Comparison of ENCODE assay signal across 16 cellular contexts in genomic region chr1:207009945-207010344, GRCh38. TPM values are rescaled to one million over a fixed set of nuclear protein-coding genes. Genes with fewer than 3 reads are reported as not detected.
"Had no signal": no experiment of that assay in that cellular context is flagged by ENCODE, and none has a peak within 500 bp of the region (broad histone marks: within the 10 kb centered on the region; RNA-seq: fewer than 3 reads in every experiment).

No MANE protein-coding gene starts in this region.

- H3K36me3 ChIP-seq: esophagus muscularis mucosa, left ventricle myocardium inferior, sigmoid colon had no signal

- H3K36me3 Mint-ChIP-seq: activated naive CD8-positive, alpha-beta T cell; naive thymus-derived CD4-positive, alpha-beta T cell had no signal

- ATAC-seq: activated T-cell treated with anti-CD3 and anti-CD28 coated beads, Interleukin-2, amount 50 U/mL, for 4 hours; naive thymus-derived CD4-positive, alpha-beta T cell; psoas muscle had no signal

- H3K4me1 ChIP-seq: psoas muscle had no signal

- DNase-seq: activated gamma-delta T cell; activated T-cell treated with anti-CD3 and anti-CD28 coated beads, Interleukin-2, amount 50 U/mL, for 4 hours; amygdala; cerebellar nuclear complex; left ventricle myocardium inferior; naive thymus-derived CD4-positive, alpha-beta T cell; psoas muscle; sigmoid colon; stimulated activated CD4-positive, alpha-beta T cell treated with anti-CD3 and anti-CD28 coated beads, Interleukin-12 subunit alpha, Interleukin-12 subunit beta, amount 100 ng/mL, for 4 hours; stimulated activated naive CD4-positive, alpha-beta T cell; T-helper 2 cell had no signal

- H3K27ac Mint-ChIP-seq: activated naive CD8-positive, alpha-beta T cell; dendritic cell treated with granulocyte-macrophage colony-stimulating factor and Interleukin-4, amounts not matched to agents 40 ng/mL and 50 ng/mL, for 4 days; naive thymus-derived CD4-positive, alpha-beta T cell had no signal

- H3K9me3 ChIP-seq: esophagus muscularis mucosa, left ventricle myocardium inferior, psoas muscle, sigmoid colon had no signal

- H3K4me3 Mint-ChIP-seq: activated naive CD8-positive, alpha-beta T cell; activated T-cell treated with anti-CD3 and anti-CD28 coated beads, Interleukin-2, amount 50 U/mL, for 4 hours; dendritic cell treated with granulocyte-macrophage colony-stimulating factor and Interleukin-4, amounts not matched to agents 40 ng/mL and 50 ng/mL, for 4 days; naive thymus-derived CD4-positive, alpha-beta T cell had no signal

- H3K27ac ChIP-seq: esophagus muscularis mucosa, left ventricle myocardium inferior, psoas muscle, sigmoid colon had no signal

- H3K27me3 ChIP-seq: sigmoid colon had no signal

- H3K4me3 ChIP-seq: esophagus muscularis mucosa, left ventricle myocardium inferior, psoas muscle, sigmoid colon had no signal

- H3K9me3 Mint-ChIP-seq: activated T-cell treated with anti-CD3 and anti-CD28 coated beads, Interleukin-2, amount 50 U/mL, for 4 hours; dendritic cell treated with granulocyte-macrophage colony-stimulating factor and Interleukin-4, amounts not matched to agents 40 ng/mL and 50 ng/mL, for 4 days; naive thymus-derived CD4-positive, alpha-beta T cell had no signal

RNA-seq across cellular contexts. Expression of gene C1orf116, which starts 22.6 kb away (rescaled TPM):
- total RNA-seq: fibroblast of villous mesenchyme had no signal
- polyA plus RNA-seq: naive thymus-derived CD4-positive, alpha-beta T cell had no signal

RNA-seq across cellular contexts. Expression of gene FCAMR, which starts 39.7 kb away (rescaled TPM):
- total RNA-seq: activated T-cell treated with anti-CD3 and anti-CD28 coated beads, Interleukin-2, amount 50 U/mL, for 4 hours; esophagus muscularis mucosa; fibroblast of villous mesenchyme; left ventricle myocardium inferior; naive thymus-derived CD4-positive, alpha-beta T cell; psoas muscle; sigmoid colon; urinary bladder had no signal
- polyA plus RNA-seq: naive thymus-derived CD4-positive, alpha-beta T cell; psoas muscle; urinary bladder had no signal
